ENCODE assay signal across 21 cellular contexts in the genomic region with DNA sequence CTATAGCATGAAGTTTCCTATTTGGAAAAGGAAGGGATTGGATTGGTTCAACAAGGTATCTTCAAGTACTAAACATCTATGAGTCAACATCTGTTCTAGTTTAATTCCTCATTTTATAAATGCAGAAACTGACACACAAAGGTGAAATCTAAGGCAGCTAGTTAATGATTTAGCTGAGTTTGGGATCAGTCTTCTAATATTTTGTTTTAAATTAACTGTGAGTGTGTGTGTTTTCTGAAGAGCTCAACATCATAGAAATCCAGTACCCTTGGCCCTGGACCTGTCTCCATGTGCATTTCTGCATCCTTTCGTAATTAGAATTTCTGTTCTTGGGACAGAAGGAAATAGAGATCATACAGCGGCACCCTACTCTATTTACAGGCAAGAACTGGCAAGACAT.
"Had no signal": no experiment of that assay in that cellular context is flagged by ENCODE, and none has a peak within 500 bp of the region (broad histone marks: within the 10 kb centered on the region; RNA-seq: fewer than 3 reads in every experiment).

No MANE protein-coding gene starts in this region.

- ATAC-seq: activated CD4-positive, CD25-positive, alpha-beta regulatory T cell treated with anti-CD3 and anti-CD28 coated beads, Interleukin-2, amount 50 U/mL, for 24 hours; left ventricle myocardium superior; T-cell had no signal

- H3K27me3 Mint-ChIP-seq: T-cell had no signal

- H3K4me1 Mint-ChIP-seq: neural crest cell, T-cell had no signal

- H3K27ac Mint-ChIP-seq: T-cell had no signal

- FAIRE-seq: endothelial cell of umbilical vein had no signal

- H3K4me1 ChIP-seq: right atrium auricular region had no signal

- H3K4me2 ChIP-seq: smooth muscle cell had no signal

- H3K27me3 ChIP-seq: brain microvascular endothelial cell, ovary, right atrium auricular region had no signal

- H3K4me3 ChIP-seq: ovary, right atrium auricular region, SK-N-MC, smooth muscle cell had no signal

- H3K9me3 Mint-ChIP-seq: T-cell had no signal

- H3K36me3 ChIP-seq: brain microvascular endothelial cell, ovary, right atrium auricular region had no signal

- H3K4me3 Mint-ChIP-seq: neural crest cell, T-cell had no signal

- H3K36me3 Mint-ChIP-seq: T-cell had no signal

- H3K27ac ChIP-seq: brain microvascular endothelial cell, right atrium auricular region, SK-N-MC had no signal

- H3K9me3 ChIP-seq: ovary, right atrium auricular region had no signal

- DNase-seq: activated CD4-positive, alpha-beta T cell treated with anti-CD3 and anti-CD28 coated beads, Interleukin-2, amount 50 U/mL, for 4 hours; activated naive CD4-positive, alpha-beta T cell; activated T-cell treated with anti-CD3 and anti-CD28 coated beads for 4 hours; anterior cingulate cortex; brain microvascular endothelial cell; cortex of kidney; effector CD4-positive, alpha-beta T cell; left ventricle myocardium superior; ovary; stimulated activated CD4-positive, alpha-beta T cell treated with anti-CD3 and anti-CD28 coated beads, Interleukin-4, amount 100 ng/mL, for 4 hours; stimulated activated CD8-positive, alpha-beta memory T cell treated with anti-CD3 and anti-CD28 coated beads, Interleukin-4, amount 100 ng/mL, for 48 hours; stimulated activated naive CD4-positive, alpha-beta T cell treated with Interleukin-2 at 50 U/mL for 16 hours; T-cell; T-helper 9 cell; trophoblast cell had no signal
